Comparison of ENCODE assay signal across 1 cellular context in genomic region chr16:53052519-53053501, GRCh38.
TF ChIP-seq lines count a peak whose summit lies in the region.

Gene CHD9NB, minus strand, starts transcription at chr16:53052897. Its CDS starts 8,739 bp downstream, at chr16:53044158.

TF ChIP-seq in SK-N-SH, 30 proteins besides CTCF, POLR2A, EP300 and RAD21 (continued from another document):
- TF ChIP-seq MXI1 (IDR thresholded peaks at IDR 0.05; ENCODE audit: low read depth, low read length) (no peak), FOXJ3 (CRISPR knock-in tag; IDR thresholded peaks at IDR 0.05) (no peak), NFIC (IDR thresholded peaks at IDR 0.05; ENCODE audit: borderline replicate concordance) (peak; percentile 31; the same call in 1 of the 2 replicates), CHD2 (IDR thresholded peaks at IDR 0.05; ENCODE audit: low read length, partially characterized antibody) (no peak), MAX (IDR thresholded peaks at IDR 0.05; ENCODE audit: low read depth) (peak; percentile 55; the same call in 1 of the 2 replicates), POLR2AphosphoS5 (IDR thresholded peaks at IDR 0.05; ENCODE audit: low read depth, low read length) (peak; percentile 57), ELF1 (IDR thresholded peaks at IDR 0.05) (no peak), FOSL2 (IDR thresholded peaks at IDR 0.05; ENCODE audit: borderline replicate concordance, low read depth) (peak; percentile 65; the same call in 1 of the 2 replicates)
